Comparison of ENCODE assay signal across 8 cellular contexts in the genomic region with DNA sequence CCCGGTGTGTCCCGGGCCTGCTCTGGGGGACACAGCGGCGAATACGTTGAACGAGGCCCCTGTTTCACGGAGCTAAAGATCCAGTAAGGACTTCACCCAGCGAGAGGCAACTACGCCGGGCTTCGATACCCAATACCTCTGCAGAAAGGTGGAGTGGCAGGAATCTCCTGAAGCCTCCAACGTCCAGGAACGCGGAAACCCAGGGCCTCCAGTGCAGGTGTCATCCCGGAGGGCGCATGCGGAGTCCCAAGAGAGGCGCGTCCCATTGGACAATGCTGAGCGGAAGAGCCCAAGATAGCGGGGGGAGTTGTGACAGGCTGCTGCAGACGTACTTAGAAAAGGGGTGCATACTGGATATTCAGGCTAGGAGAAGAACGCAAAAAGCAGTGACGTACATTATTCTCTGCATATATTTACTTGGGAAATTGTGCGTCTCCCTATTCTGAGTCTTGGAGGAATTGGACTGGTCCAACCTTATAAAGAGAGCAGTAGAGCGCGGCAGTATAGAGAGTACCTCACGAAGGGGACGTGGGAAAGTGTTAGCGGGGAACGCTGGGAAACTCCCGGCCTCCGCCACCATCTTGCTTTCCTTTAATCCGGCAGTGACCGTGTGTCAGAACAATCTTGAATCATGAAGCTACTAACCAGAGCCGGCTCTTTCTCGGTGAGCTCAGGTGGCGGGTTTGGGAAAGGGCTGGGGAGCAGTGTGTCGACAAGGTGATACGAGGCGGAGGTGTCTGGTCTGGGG. TPM values are rescaled to one million over a fixed set of nuclear protein-coding genes. Genes with fewer than 3 reads are reported as not detected.
DNase-seq lines count a peak whose midpoint lies in the region; ATAC-seq and TF ChIP-seq lines count a peak whose summit lies in the region.

TSS of gene UQCRC2 (plus strand) at position 569 of the 748 bp plus-strand sequence. CDS start at position 632, 63 bp downstream.

- no peaks in the 10 kb centered on the region for H3K9me3 Mint-ChIP-seq in activated naive CD4-positive, alpha-beta T cell treated with anti-CD3 and anti-CD28 coated beads for 36 hours

- peak; percentile 68 for TF ChIP-seq POLR2A in NB4 (IDR thresholded peaks at IDR 0.05; ENCODE audit: extremely low read depth, insufficient read length)

- intact Hi-C loops in activated naive CD4-positive, alpha-beta T cell treated with anti-CD3 and anti-CD28 coated beads for 36 hours (cut with micrococcal nuclease): loop anchor here (1.0 to 5.0 kb wide), 6 partner anchors 54 to 419 kb away; partner anchors contain the start of gene CDR2

- ATAC-seq in HG02571 (IDR thresholded peaks at IDR 0.05; ENCODE audit: unreplicated experiment): peak; percentile 92

- H3K36me3 ChIP-seq in GM06990 (ENCODE audit: control insufficient read depth, insufficient read depth, low read length): peaks cover 5% of the 10 kb centered on the region

- TF ChIP-seq CTCF in GM06990 (IDR thresholded peaks at IDR 0.05; ENCODE audit: insufficient read depth, low read length, poor library complexity, severe bottlenecking): no peak
- no peak for TF ChIP-seq CTCF in NB4 (IDR thresholded peaks at IDR 0.05; ENCODE audit: low read depth, low read length)

- peak within 1 kb of the TSS; percentile 99 for H3K4me3 ChIP-seq in GM06990 (replicated peaks; ENCODE audit: low read depth, low read length)
- H3K4me3 ChIP-seq in NB4 (ENCODE audit: low read depth, low read length): peak within 1 kb of the TSS; percentile 82

- peak within 1 kb of the TSS; percentile 97 for H3K27ac Mint-ChIP-seq in activated naive CD4-positive, alpha-beta T cell treated with anti-CD3 and anti-CD28 coated beads for 36 hours

- peak within 1 kb of the TSS; percentile 98 for H3K27ac ChIP-seq in substantia nigra (ENCODE audit: low read depth, low read length, poor library complexity, severe bottlenecking)

- DNase-seq in GM06990 (ENCODE audit: extremely low read depth, insufficient read length) (peak; percentile 87), NB4 (ENCODE audit: low read depth) (peak; percentile 93), SK-N-DZ (ENCODE audit: low spot score) (peak; percentile 95), germinal center (ENCODE audit: low spot score) (peak; percentile 90), non-pigmented ciliary epithelial cell (ENCODE audit: low read depth) (peak; percentile 78), substantia nigra (lab: John Stamatoyannopoulos, UW) (peak; percentile 46 to 98 (median 85))
- peak; percentile 93 for DNase-seq in activated naive CD4-positive, alpha-beta T cell treated with anti-CD3 and anti-CD28 coated beads for 36 hours

- CTCF ChIA-PET in activated naive CD4-positive, alpha-beta T cell treated with anti-CD3 and anti-CD28 coated beads for 36 hours (lab: Charles Lee): interaction anchor here (0.5 to 1.7 kb wide), 3 partner anchors 236 to 390 kb away, joined by 3 to 6 read pairs (median 3); no protein-coding TSS in a partner anchor

- H3K4me1 Mint-ChIP-seq in activated naive CD4-positive, alpha-beta T cell treated with anti-CD3 and anti-CD28 coated beads for 36 hours (ENCODE audit: low read depth): peaks cover 56% of the 10 kb centered on the region

- peak within 1 kb of the TSS; percentile 95 for H3K4me3 Mint-ChIP-seq in activated naive CD4-positive, alpha-beta T cell treated with anti-CD3 and anti-CD28 coated beads for 36 hours

- no peaks in the 10 kb centered on the region for H3K27me3 ChIP-seq in GM06990 (replicated peaks; ENCODE audit: control insufficient read depth, insufficient read depth, low read length)

- peaks cover 14% of the 10 kb centered on the region for H3K36me3 Mint-ChIP-seq in activated naive CD4-positive, alpha-beta T cell treated with anti-CD3 and anti-CD28 coated beads for 36 hours (ENCODE audit: low read depth)

- no peaks in the 10 kb centered on the region for H3K27me3 Mint-ChIP-seq in activated naive CD4-positive, alpha-beta T cell treated with anti-CD3 and anti-CD28 coated beads for 36 hours (ENCODE audit: low read depth)

RNA-seq across cellular contexts. Expression of gene UQCRC2, which starts in this region (rescaled TPM):
- polyA plus RNA-seq in SK-N-DZ (2014; cell fraction: cytosol; rRNA removed): 245 and 290 TPM in 2 replicates
- 148 and 149 TPM in 2 replicates for polyA plus RNA-seq in SK-N-DZ (2014; cell fraction: nucleus; rRNA removed)
- 100 to 1,000 TPM; 356 to 378 TPM for total RNA-seq in activated naive CD4-positive, alpha-beta T cell treated with anti-CD3 and anti-CD28 coated beads for 36 hours

Comparison
In these comparisons a context has a peak if more than half of its experiments do, and no peak if none do; other contexts are left out.
1. Peak in every context shown above with its lines: DNase-seq, ATAC-seq, H3K4me3 ChIP-seq and H3K27ac ChIP-seq.